Comparison of ENCODE assay signal across 21 cellular contexts in the genomic region with DNA sequence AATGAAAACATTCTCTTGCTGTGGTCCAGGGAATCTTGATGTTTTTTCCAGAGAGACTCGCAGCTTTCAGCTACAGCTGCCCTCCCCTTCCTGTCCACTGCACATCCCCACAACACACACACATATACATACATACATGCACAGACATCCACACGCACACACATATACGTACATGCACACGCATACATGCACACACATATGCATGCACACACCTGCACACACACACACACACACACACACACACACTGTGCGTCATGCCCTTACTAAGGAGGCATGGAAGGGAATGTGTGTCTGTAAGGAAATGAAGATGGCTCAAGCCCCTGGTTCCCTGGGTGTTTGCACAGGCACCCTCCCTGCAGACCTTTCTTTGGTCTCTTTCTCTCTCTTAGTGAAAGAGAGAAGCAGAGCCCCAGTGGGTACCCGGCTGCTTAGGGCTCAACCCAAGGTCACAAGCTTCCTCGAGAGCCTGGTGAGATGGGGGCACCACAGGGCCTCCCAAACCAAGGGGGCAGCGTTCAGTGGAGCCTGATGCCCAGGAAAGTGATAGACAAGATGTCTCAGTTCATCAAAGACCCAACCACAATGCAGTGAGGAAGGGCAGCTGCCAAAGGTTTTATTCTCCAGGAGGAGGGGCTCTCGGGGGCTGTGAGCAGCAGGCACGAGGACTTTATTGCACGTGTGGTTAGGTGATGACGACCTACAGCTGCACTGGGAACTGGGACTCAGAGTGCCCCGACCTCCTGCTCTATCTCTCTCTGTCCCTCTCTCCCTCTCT. TPM values are rescaled to one million over a fixed set of nuclear protein-coding genes. Genes with fewer than 3 reads are reported as not detected.
DNase-seq lines count a peak whose midpoint lies in the region; ATAC-seq and TF ChIP-seq lines count a peak whose summit lies in the region.
"Had no signal": no experiment of that assay in that cellular context is flagged by ENCODE, and none has a peak within 500 bp of the region (broad histone marks: within the 10 kb centered on the region; RNA-seq: fewer than 3 reads in every experiment).

No MANE protein-coding gene starts in this region.

- ATAC-seq in left ventricle myocardium superior (no peak), Right ventricle myocardium inferior (no peak), naive B cell (ENCODE audit: low read depth in 2 of 2) (peak; percentile 23 to 43), GM23338 (no peak)
- ATAC-seq: gastrocnemius medialis, right cardiac atrium had no signal

- H3K27ac Mint-ChIP-seq in naive B cell (peak overlapping the region in 4 of 6 donors; percentile 1 to 89 (median 68)), GM23338 (no peak overlapping the region)
- no peak overlapping the region for H3K27ac Mint-ChIP-seq in T-helper 2 cell treated with Interferon-gamma antibody and Interleukin-4, amounts not matched to agents 5 μg/mL and 100 μg/mL, for 36 hours
- H3K27ac Mint-ChIP-seq: activated T-helper 1 cell treated with anti-CD3 and anti-CD28 coated beads, Interleukin-12 subunit alpha, Interleukin-12 subunit beta, Interleukin-2, Interleukin-4 antibody, amounts not matched to agents 30 ng/mL and 10 ng/mL and 1 ng/mL, durations not matched to agents 14 hours and 24 hours and 36 hours had no signal

- intact Hi-C loops in left ventricle myocardium superior (cut with micrococcal nuclease): no loop called here
- intact Hi-C loops in Right ventricle myocardium inferior (cut with DNase I): no loop called here

- H4K20me1 ChIP-seq in GM23338 (replicated peaks; ENCODE audit: insufficient read depth): no peaks in the 10 kb centered on the region

- H3K27ac ChIP-seq in SJCRH30: no peak overlapping the region
- no peak overlapping the region for H3K27ac ChIP-seq in GM23338 (ENCODE audit: low read depth)
- no peak overlapping the region for H3K27ac ChIP-seq in substantia nigra (ENCODE audit: low read depth, low read length, poor library complexity, severe bottlenecking)
- H3K27ac ChIP-seq: ascending aorta, gastrocnemius medialis had no signal

- H3F3A ChIP-seq in GM23338 (replicated peaks; ENCODE audit: low read depth): no peaks in the 10 kb centered on the region

- H3K79me2 ChIP-seq in GM23338 (replicated peaks; ENCODE audit: insufficient read depth): no peaks in the 10 kb centered on the region

- H3K9me2 ChIP-seq in GM23338 (ENCODE audit: insufficient read depth): no peaks in the 10 kb centered on the region

- H3K4me2 ChIP-seq in GM23338: no peak overlapping the region

- H3K36me3 Mint-ChIP-seq in naive B cell: no peaks in the 10 kb centered on the region
- no peaks in the 10 kb centered on the region; the same call in 2 of the 3 replicates for H3K36me3 Mint-ChIP-seq in GM23338 (ENCODE audit: low read depth)
- H3K36me3 Mint-ChIP-seq in T-helper 2 cell treated with Interferon-gamma antibody and Interleukin-4, amounts not matched to agents 5 μg/mL and 100 μg/mL, for 36 hours (ENCODE audit: low read depth): no peaks in the 10 kb centered on the region

- no peak overlapping the region for H2AFZ ChIP-seq in GM23338

- TF ChIP-seq CTCF in GM23338 (conservative IDR thresholded peaks at IDR 0.05; ENCODE audit: low read depth in 2 of 2): no peak

- no peaks in the 10 kb centered on the region for H3K36me3 ChIP-seq in SJCRH30
- no peaks in the 10 kb centered on the region for H3K36me3 ChIP-seq in GM23338 (ENCODE audit: insufficient read depth)
- H3K36me3 ChIP-seq: ascending aorta, gastrocnemius medialis, HAP-1 had no signal

- H3K4me1 Mint-ChIP-seq in naive B cell (peaks cover 4 to 11% (median 10%) of the 10 kb centered on the region in 3 donors), GM23338 (peaks cover 20% of the 10 kb centered on the region)
- no peaks in the 10 kb centered on the region for H3K4me1 Mint-ChIP-seq in T-helper 2 cell treated with Interferon-gamma antibody and Interleukin-4, amounts not matched to agents 5 μg/mL and 100 μg/mL, for 36 hours (ENCODE audit: low read depth)
- H3K4me1 Mint-ChIP-seq: neural crest cell had no signal

- DNase-seq in left ventricle myocardium superior: peak; percentile 9
- DNase-seq in Right ventricle myocardium inferior (ENCODE audit: missing footprints): no peak
- DNase-seq in SJCRH30: peak; percentile 11 to 36
- DNase-seq in naive B cell: no peak
- DNase-seq in ureter (ENCODE audit: low spot score): peak; percentile 19
- no peak for DNase-seq in GM23338 (ENCODE audit: low spot score)
- DNase-seq in T-helper 2 cell treated with Interferon-gamma antibody and Interleukin-4, amounts not matched to agents 5 μg/mL and 100 μg/mL, for 36 hours (ENCODE audit: low spot score): no peak
- no peak for DNase-seq in substantia nigra (lab: John Stamatoyannopoulos, UW)
- DNase-seq: activated CD4-positive, alpha-beta T cell treated with anti-CD3 and anti-CD28 coated beads, Interleukin-2, amount 50 U/mL, for 1 hour; gastrocnemius medialis; GF-D8; NCI-H187; NCI-H526; right cardiac atrium; stimulated activated CD4-positive, alpha-beta T cell treated with anti-CD3 and anti-CD28 coated beads, Interleukin-2, amount 100 ng/mL, for 24 hours had no signal

- no peaks in the 10 kb centered on the region for H3K9me3 ChIP-seq in SJCRH30 (replicated peaks)
- H3K9me3 ChIP-seq: ascending aorta, gastrocnemius medialis, HAP-1 had no signal

- H3K27me3 ChIP-seq in SJCRH30 (peaks cover 11% of the 10 kb centered on the region; the same call in 1 of the 2 replicates), GM23338 (ENCODE audit: insufficient read depth) (no peaks in the 10 kb centered on the region)
- H3K27me3 ChIP-seq: ascending aorta, gastrocnemius medialis had no signal

- no peak overlapping the region for H3K4me3 Mint-ChIP-seq in naive B cell
- H3K4me3 Mint-ChIP-seq in GM23338: no peak overlapping the region
- no peak overlapping the region for H3K4me3 Mint-ChIP-seq in T-helper 2 cell treated with Interferon-gamma antibody and Interleukin-4, amounts not matched to agents 5 μg/mL and 100 μg/mL, for 36 hours
- H3K4me3 Mint-ChIP-seq: activated T-helper 1 cell treated with anti-CD3 and anti-CD28 coated beads, Interleukin-12 subunit alpha, Interleukin-12 subunit beta, Interleukin-2, Interleukin-4 antibody, amounts not matched to agents 30 ng/mL and 10 ng/mL and 1 ng/mL, durations not matched to agents 14 hours and 24 hours and 36 hours; neural crest cell had no signal

- H3K4me3 ChIP-seq in SJCRH30: no peak overlapping the region
- no peak overlapping the region for H3K4me3 ChIP-seq in GM23338
- H3K4me3 ChIP-seq: ascending aorta, gastrocnemius medialis, HAP-1 had no signal

- no peaks in the 10 kb centered on the region for H3K9me3 Mint-ChIP-seq in naive B cell
- H3K9me3 Mint-ChIP-seq in GM23338: no peaks in the 10 kb centered on the region
- no peaks in the 10 kb centered on the region for H3K9me3 Mint-ChIP-seq in T-helper 2 cell treated with Interferon-gamma antibody and Interleukin-4, amounts not matched to agents 5 μg/mL and 100 μg/mL, for 36 hours
- H3K9me3 Mint-ChIP-seq: activated T-helper 1 cell treated with anti-CD3 and anti-CD28 coated beads, Interleukin-12 subunit alpha, Interleukin-12 subunit beta, Interleukin-2, Interleukin-4 antibody, amounts not matched to agents 30 ng/mL and 10 ng/mL and 1 ng/mL, durations not matched to agents 14 hours and 24 hours and 36 hours; neural crest cell had no signal

- H3K4me1 ChIP-seq in SJCRH30: no peaks in the 10 kb centered on the region
- peaks cover 4% of the 10 kb centered on the region; the same call in 1 of the 2 replicates for H3K4me1 ChIP-seq in GM23338 (ENCODE audit: insufficient read depth)
- H3K4me1 ChIP-seq: ascending aorta, gastrocnemius medialis, HAP-1 had no signal

- H3K27me3 Mint-ChIP-seq in naive B cell (no peaks in the 10 kb centered on the region), GM23338 (ENCODE audit: insufficient read depth, low read depth, poor library complexity) (peaks cover 19% of the 10 kb centered on the region)
- H3K27me3 Mint-ChIP-seq in T-helper 2 cell treated with Interferon-gamma antibody and Interleukin-4, amounts not matched to agents 5 μg/mL and 100 μg/mL, for 36 hours (ENCODE audit: low read depth): peaks cover 5% of the 10 kb centered on the region

TF ChIP-seq in GM23338, 12 proteins besides CTCF, POLR2A, EP300 and RAD21 (continues in another document):
- TF ChIP-seq, protein P1, sequence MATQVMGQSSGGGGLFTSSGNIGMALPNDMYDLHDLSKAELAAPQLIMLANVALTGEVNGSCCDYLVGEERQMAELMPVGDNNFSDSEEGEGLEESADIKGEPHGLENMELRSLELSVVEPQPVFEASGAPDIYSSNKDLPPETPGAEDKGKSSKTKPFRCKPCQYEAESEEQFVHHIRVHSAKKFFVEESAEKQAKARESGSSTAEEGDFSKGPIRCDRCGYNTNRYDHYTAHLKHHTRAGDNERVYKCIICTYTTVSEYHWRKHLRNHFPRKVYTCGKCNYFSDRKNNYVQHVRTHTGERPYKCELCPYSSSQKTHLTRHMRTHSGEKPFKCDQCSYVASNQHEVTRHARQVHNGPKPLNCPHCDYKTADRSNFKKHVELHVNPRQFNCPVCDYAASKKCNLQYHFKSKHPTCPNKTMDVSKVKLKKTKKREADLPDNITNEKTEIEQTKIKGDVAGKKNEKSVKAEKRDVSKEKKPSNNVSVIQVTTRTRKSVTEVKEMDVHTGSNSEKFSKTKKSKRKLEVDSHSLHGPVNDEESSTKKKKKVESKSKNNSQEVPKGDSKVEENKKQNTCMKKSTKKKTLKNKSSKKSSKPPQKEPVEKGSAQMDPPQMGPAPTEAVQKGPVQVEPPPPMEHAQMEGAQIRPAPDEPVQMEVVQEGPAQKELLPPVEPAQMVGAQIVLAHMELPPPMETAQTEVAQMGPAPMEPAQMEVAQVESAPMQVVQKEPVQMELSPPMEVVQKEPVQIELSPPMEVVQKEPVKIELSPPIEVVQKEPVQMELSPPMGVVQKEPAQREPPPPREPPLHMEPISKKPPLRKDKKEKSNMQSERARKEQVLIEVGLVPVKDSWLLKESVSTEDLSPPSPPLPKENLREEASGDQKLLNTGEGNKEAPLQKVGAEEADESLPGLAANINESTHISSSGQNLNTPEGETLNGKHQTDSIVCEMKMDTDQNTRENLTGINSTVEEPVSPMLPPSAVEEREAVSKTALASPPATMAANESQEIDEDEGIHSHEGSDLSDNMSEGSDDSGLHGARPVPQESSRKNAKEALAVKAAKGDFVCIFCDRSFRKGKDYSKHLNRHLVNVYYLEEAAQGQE (IDR thresholded peaks at IDR 0.05; ENCODE audit: unreplicated experiment): no peak
- TF ChIP-seq ZNF331 (CRISPR knock-in tag; IDR thresholded peaks at IDR 0.05; ENCODE audit: low read depth) (no peak), NANOG (IDR thresholded peaks at IDR 0.05; ENCODE audit: borderline replicate concordance) (no peak), STAT1 (IDR thresholded peaks at IDR 0.05; ENCODE audit: unreplicated experiment) (no peak)

RNA-seq across cellular contexts. Expression of a gene that starts 33.2 kb away (rescaled TPM):
- total RNA-seq in left ventricle myocardium superior (not detected), Right ventricle myocardium inferior (not detected), ureter (0.83 TPM)
- not detected in 2 replicates for total RNA-seq in SJCRH30 (2014; rRNA removed; shearing (Covaris generic))
- polyA plus RNA-seq in naive B cell (ENCODE audit: low read depth in 6 of 6) (10 to 100 TPM in 5 of 6 donors, 1 to 10 TPM in 1; 4.0 to 17.5 (median 13.3) TPM), GM23338 (2016; fragmentation: Nextera tagmentation; extraction: Ambion mirVana) (0.16 and 0.24 TPM in 2 replicates)
- not detected in 2 replicates for total RNA-seq in GM23338 (2014; rRNA removed; shearing (Covaris generic))
- total RNA-seq: activated T-helper 1 cell treated with anti-CD3 and anti-CD28 coated beads, Interleukin-12 subunit alpha, Interleukin-12 subunit beta, Interleukin-2, Interleukin-4 antibody, amounts not matched to agents 30 ng/mL and 10 ng/mL and 1 ng/mL, durations not matched to agents 14 hours and 24 hours and 36 hours; ascending aorta; gastrocnemius medialis; HT-29; lung microvascular endothelial cell; neural crest cell; right cardiac atrium had no signal
- polyA plus RNA-seq: right cardiac atrium had no signal

Comparison
In these comparisons a context has a peak if more than half of its experiments do, and no peak if none do; other contexts are left out.
1. DNase-seq: peak in left ventricle myocardium superior (single experiment), SJCRH30 (2 of 2) and ureter (single experiment); none in Right ventricle myocardium inferior (single experiment), naive B cell (single experiment), GM23338 (single experiment), T-helper 2 cell treated with Interferon-gamma antibody and Interleukin-4, amounts not matched to agents 5 μg/mL and 100 μg/mL, for 36 hours (single experiment) and substantia nigra (0 of 49).
2. ATAC-seq: peak in naive B cell (2 of 2); none in left ventricle myocardium superior (single experiment), Right ventricle myocardium inferior (single experiment) and GM23338 (single experiment).
3. H3K27ac Mint-ChIP-seq: peak in naive B cell (4 of 6); none in GM23338 (single experiment) and T-helper 2 cell treated with Interferon-gamma antibody and Interleukin-4, amounts not matched to agents 5 μg/mL and 100 μg/mL, for 36 hours (single experiment).